In the genomic region with DNA sequence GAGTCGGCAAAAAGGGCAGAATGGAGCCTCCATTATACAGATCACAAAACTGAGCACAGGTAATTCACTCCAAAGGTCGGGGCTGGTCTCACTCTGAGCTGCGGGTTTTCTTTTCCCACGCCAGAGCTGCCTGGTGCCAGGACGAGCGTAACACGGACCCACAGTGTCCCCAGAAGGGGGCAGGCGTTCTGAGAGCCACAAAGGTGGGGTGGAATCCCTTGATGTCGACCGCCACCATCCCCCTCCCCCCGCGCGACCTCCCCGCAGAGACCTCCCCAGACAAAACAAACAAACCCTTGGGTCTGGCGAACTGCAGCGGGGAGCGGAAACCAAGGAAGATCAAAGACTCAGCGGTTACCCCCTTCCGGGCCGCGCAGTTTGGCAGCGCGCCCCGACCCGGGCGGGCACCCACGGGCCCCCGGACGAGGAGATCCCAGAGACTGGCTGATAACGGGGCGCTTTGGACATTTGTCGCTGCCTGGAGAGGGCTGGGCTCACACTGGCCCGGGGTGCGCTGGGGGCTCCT, we compare ENCODE assay signal across 8 cellular contexts. TPM values are rescaled to one million over a fixed set of nuclear protein-coding genes. Genes with fewer than 3 reads are reported as not detected.
DNase-seq lines count a peak whose midpoint lies in the region; ATAC-seq and TF ChIP-seq lines count a peak whose summit lies in the region.

No MANE protein-coding gene starts in this region.

- peak in 4 of 6 experiments; percentile 19 to 31 (median 23) for TF ChIP-seq CTCF in adrenal gland (IDR thresholded peaks at IDR 0.05)

- no peak for TF ChIP-seq POLR2A in adrenal gland (IDR thresholded peaks at IDR 0.05)

- no peak overlapping the region for H3K27ac ChIP-seq in adrenal gland
- H3K27ac ChIP-seq in iPS-20b (ENCODE audit: low read length), result no peak overlapping the region

- peak; percentile 10 for DNase-seq in HT-29 (ENCODE audit: low spot score)
- peak; percentile 43 to 95 (median 77) for DNase-seq in T-helper 2 cell
- DNase-seq in adrenal gland, result peak; percentile 40 to 64 (median 49)
- peak; percentile 24 to 36 (median 26) for DNase-seq in stimulated activated CD4-positive, alpha-beta T cell treated with anti-CD3 and anti-CD28 coated beads, Interleukin-1b, Interleukin-23, amount 100 ng/mL, for 24 hours (ENCODE audit: low read depth in 4 of 4, low spot score in 1 of 4)
- no peak for DNase-seq in foreskin melanocyte
- no peak for DNase-seq in GOT3 (lab: John Stamatoyannopoulos, UW)

- H3K4me3 ChIP-seq in adrenal gland (peak overlapping the region in 3 of 4 donors; percentile 4 to 95 (median 70)), iPS-20b (ENCODE audit: low read length) (peak overlapping the region; percentile 60; the same call in 1 of the 2 replicates)

- WGBS in adrenal gland, 4 donors, result 2 to 3% (median 3%) methylated on average over 3 to 34 of the region's 34 CpGs

- intact Hi-C loops in adrenal gland (cut with DNase I), result loop anchor here in 1 of 2 donors (10.0 kb wide), 1 partner anchor 97 kb away; no protein-coding TSS in a partner anchor

- no peak overlapping the region for H3K9ac ChIP-seq in iPS-20b (ENCODE audit: low read depth, low read length)

- H3K36me3 ChIP-seq in adrenal gland (replicated peaks in 1 of 2), result no peaks in the 10 kb centered on the region
- H3K36me3 ChIP-seq in iPS-20b (ENCODE audit: insufficient read depth, low read depth, low read length), result no peaks in the 10 kb centered on the region

- H3K4me1 ChIP-seq in adrenal gland (replicated peaks in 1 of 2) (peaks cover 4 to 7% of the 10 kb centered on the region in 2 donors), iPS-20b (ENCODE audit: insufficient read depth, low read length) (no peaks in the 10 kb centered on the region)

- H3K27me3 ChIP-seq in adrenal gland (no peaks in the 10 kb centered on the region), iPS-20b (ENCODE audit: insufficient read depth, low read length) (peaks cover 67% of the 10 kb centered on the region)

- no peaks in the 10 kb centered on the region for H3K9me3 ChIP-seq in adrenal gland (replicated peaks in 1 of 3)
- no peaks in the 10 kb centered on the region for H3K9me3 ChIP-seq in iPS-20b (ENCODE audit: insufficient read depth, low read depth, low read length)

- peak; percentile 36 for ATAC-seq in GM18498 (IDR thresholded peaks at IDR 0.05; ENCODE audit: unreplicated experiment)

RNA-seq across cellular contexts. Expression of gene NKD1, which starts 0.8 kb away (rescaled TPM):
- total RNA-seq in HT-29 (2014; rRNA removed; shearing (Covaris generic)), result 0.10 and 0.13 TPM in 2 replicates
- 1 to 10 TPM; 1.6 to 8.9 (median 7.2) TPM for total RNA-seq in adrenal gland
- polyA plus RNA-seq in adrenal gland, result 1 to 10 TPM in 2 of 3 donors, under 1 TPM in 1; 0.84 to 1.8 (median 1.2) TPM

Comparison
In these comparisons a context has a peak if more than half of its experiments do, and no peak if none do; other contexts are left out.
1. DNase-seq: peak in HT-29 (single experiment), T-helper 2 cell (5 of 5), adrenal gland (7 of 7) and stimulated activated CD4-positive, alpha-beta T cell treated with anti-CD3 and anti-CD28 coated beads, Interleukin-1b, Interleukin-23, amount 100 ng/mL, for 24 hours (4 of 4); none in foreskin melanocyte (single experiment) and GOT3 (single experiment).